In genomic region chr2:86782748-86783147, GRCh38 we compare ENCODE assay signal across 28 cellular contexts. TPM values are rescaled to one million over a fixed set of nuclear protein-coding genes. Genes with fewer than 3 reads are reported as not detected.
"Had no signal": no experiment of that assay in that cellular context is flagged by ENCODE, and none has a peak within 500 bp of the region (broad histone marks: within the 10 kb centered on the region; RNA-seq: fewer than 3 reads in every experiment).

No MANE protein-coding gene starts in this region.

- H3K27ac ChIP-seq: adrenal gland, body of pancreas, colonic mucosa, left ventricle myocardium inferior, neutrophil, ovary, right lobe of liver, thyroid gland, upper lobe of left lung had no signal

- H3K27ac Mint-ChIP-seq: activated CD4-positive, alpha-beta T cell treated with anti-CD3 and anti-CD28 coated beads for 36 hours; nephron progenitor cell; progenitor cell of endocrine pancreas; stimulated activated naive CD8-positive, alpha-beta T cell treated with anti-CD3 and anti-CD28 coated beads, Interleukin-15, amount 100 ng/mL, for 72 hours had no signal

- DNase-seq: activated CD4-positive, alpha-beta T cell treated with anti-CD3 and anti-CD28 coated beads for 36 hours; activated CD4-positive, CD25-positive, alpha-beta regulatory T cell; activated CD8-positive, alpha-beta memory T cell treated with anti-CD3 and anti-CD28 coated beads for 24 hours; activated gamma-delta T cell; activated naive CD4-positive, alpha-beta T cell treated with anti-CD3 and anti-CD28 coated beads, Interleukin-2, amount 50 U/mL, for 16 hours; adrenal gland; aorta; body of pancreas; cerebellar nuclear complex; colonic mucosa; effector CD8-positive, alpha-beta T cell; kidney glomerular epithelial cell; left ventricle myocardium inferior; mammary epithelial cell; nephron progenitor cell; ovary; right lobe of liver; stimulated activated CD4-positive, alpha-beta T cell treated with anti-CD3 and anti-CD28 coated beads, Interleukin-12 subunit alpha, Interleukin-12 subunit beta, amount 100 ng/mL, for 4 hours; stimulated activated CD4-positive, alpha-beta T cell treated with anti-CD3 and anti-CD28 coated beads, Interleukin-4, amount 100 ng/mL, for 1 hour; stimulated activated naive CD8-positive, alpha-beta T cell treated with anti-CD3 and anti-CD28 coated beads, Interleukin-15, amount 100 ng/mL, for 72 hours; substantia nigra; thyroid gland; upper lobe of left lung had no signal

- H3K36me3 ChIP-seq: adrenal gland, colonic mucosa, left ventricle myocardium inferior, neutrophil, ovary, right lobe of liver, thyroid gland, upper lobe of left lung had no signal

- H3K9me3 ChIP-seq: adrenal gland, body of pancreas, colonic mucosa, left ventricle myocardium inferior, neutrophil, ovary, right lobe of liver, thyroid gland, upper lobe of left lung had no signal

- ATAC-seq: activated CD4-positive, alpha-beta T cell treated with anti-CD3 and anti-CD28 coated beads for 36 hours; body of pancreas; right lobe of liver; stimulated activated naive CD8-positive, alpha-beta T cell treated with anti-CD3 and anti-CD28 coated beads, Interleukin-15, amount 100 ng/mL, for 72 hours had no signal

- H3K4me1 ChIP-seq: body of pancreas, colonic mucosa, right lobe of liver had no signal

- H3K9me3 Mint-ChIP-seq: nephron progenitor cell; stimulated activated naive CD8-positive, alpha-beta T cell treated with anti-CD3 and anti-CD28 coated beads, Interleukin-15, amount 100 ng/mL, for 72 hours had no signal

- H3K4me3 Mint-ChIP-seq: activated CD4-positive, alpha-beta T cell treated with anti-CD3 and anti-CD28 coated beads for 36 hours; nephron progenitor cell had no signal

- H3K27me3 Mint-ChIP-seq: stimulated activated naive CD8-positive, alpha-beta T cell treated with anti-CD3 and anti-CD28 coated beads, Interleukin-15, amount 100 ng/mL, for 72 hours had no signal

- H3K4me3 ChIP-seq: adrenal gland, body of pancreas, colonic mucosa, left ventricle myocardium inferior, ovary, right lobe of liver, thyroid gland, upper lobe of left lung had no signal

- H3K27me3 ChIP-seq: adrenal gland, body of pancreas, colonic mucosa, ovary, right lobe of liver, thyroid gland, upper lobe of left lung had no signal

RNA-seq across cellular contexts. Expression of gene CD8A, which starts 8.0 kb away (rescaled TPM):
- total RNA-seq: epithelial cell of proximal tubule, renal cortical epithelial cell, skeletal muscle tissue had no signal
